Comparison of ENCODE assay signal across 10 cellular contexts in the genomic region with DNA sequence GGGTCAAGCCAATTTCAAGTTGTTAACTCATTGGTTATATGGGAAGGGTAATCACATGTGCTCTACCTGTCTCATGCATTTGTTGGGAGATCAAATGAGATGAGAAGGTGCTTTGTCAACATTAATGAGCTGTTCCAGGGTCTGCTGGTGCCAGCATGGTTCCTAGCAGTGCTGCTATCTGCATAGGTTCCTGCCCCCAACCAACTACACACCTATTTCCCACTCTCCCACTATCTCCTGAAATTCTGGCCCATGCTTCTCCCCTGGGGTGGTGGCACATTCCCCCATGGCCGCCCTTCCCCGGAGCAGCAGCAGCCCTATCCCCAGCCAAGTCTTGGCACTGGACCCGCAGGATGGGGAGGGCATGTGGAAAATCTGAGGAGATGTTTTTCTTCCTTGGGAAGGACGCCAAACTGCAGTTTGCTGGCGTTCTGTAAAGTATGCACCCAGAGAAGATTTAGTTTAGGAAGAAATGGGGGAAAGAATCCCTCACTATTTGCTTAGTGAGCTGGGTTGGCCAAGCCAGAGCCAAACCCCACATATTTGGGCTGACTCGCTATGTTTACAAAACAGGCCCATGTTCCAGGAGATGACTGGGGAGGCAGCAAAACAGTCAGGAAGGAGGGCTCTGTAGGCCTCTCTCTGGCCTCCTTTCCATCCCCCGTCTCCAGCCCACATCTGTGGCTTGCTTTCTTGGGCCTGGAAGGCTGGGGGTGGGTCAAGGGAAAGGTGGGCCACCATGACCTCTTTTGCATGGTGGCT.
DNase-seq lines count a peak whose midpoint lies in the region; TF ChIP-seq lines count a peak whose summit lies in the region.
"Had no signal": no experiment of that assay in that cellular context is flagged by ENCODE, and none has a peak within 500 bp of the region (broad histone marks: within the 10 kb centered on the region; RNA-seq: fewer than 3 reads in every experiment).

No MANE protein-coding gene starts in this region.

- DNase-seq in brain microvascular endothelial cell, result peak; percentile 51
- no peak for DNase-seq in NCI-H82 treated with DMSO at 0.1 percent for 48 hours (lab: John Stamatoyannopoulos, UW; ENCODE audit: unreplicated experiment)
- DNase-seq in COR-L47 (lab: John Stamatoyannopoulos, UW), result no peak
- DNase-seq in NCI-H1436 (lab: John Stamatoyannopoulos, UW), result no peak
- DNase-seq in NCI-H774 (lab: John Stamatoyannopoulos, UW), result no peak
- DNase-seq: MV-4-11; stimulated activated naive CD8-positive, alpha-beta T cell treated with anti-CD3 and anti-CD28 coated beads, Interleukin-15, Interleukin-2, amounts not matched to agents 100 U/mL and 50 U/mL, for 24 hours had no signal

- peaks cover 32% of the 10 kb centered on the region for H3K4me1 ChIP-seq in HEK293 (ENCODE audit: control insufficient read depth, insufficient read depth, low read length)

- CTCF ChIA-PET in HEK293 (lab: Yijun Ruan, JAX), result no interaction called here

- H3K4me3 ChIP-seq in HEK293 (ENCODE audit: low read depth, low read length) (no peak overlapping the region), brain microvascular endothelial cell (ENCODE audit: low read depth, low read length) (no peak overlapping the region), skin epidermis (no peak overlapping the region)

- POLR2A ChIA-PET in HEK293 (lab: Yijun Ruan, JAX), result no interaction called here

- H3K9me3 ChIP-seq in HEK293 (ENCODE audit: control insufficient read depth, insufficient read depth, low read depth, low read length), result no peaks in the 10 kb centered on the region

- H3K36me3 ChIP-seq in HEK293 (ENCODE audit: control insufficient read depth in 2 of 2, insufficient read depth in 1 of 2, low read length in 2 of 2), result no peaks in the 10 kb centered on the region
- no peaks in the 10 kb centered on the region for H3K36me3 ChIP-seq in brain microvascular endothelial cell (replicated peaks)

- no peak for TF ChIP-seq CTCF in HEK293 (tag by site-specific recombination; IDR thresholded peaks at IDR 0.05)
- TF ChIP-seq CTCF in brain microvascular endothelial cell (IDR thresholded peaks at IDR 0.05; ENCODE audit: low read depth, low read length, missing control alignments), result no peak

- in situ Hi-C loops in brain microvascular endothelial cell (cut with HindIII; ENCODE audit: low pct_ligation_motif_present, low sequenced_read_pairs), result no loop called here

- H3K27ac ChIP-seq in HEK293 (ENCODE audit: extremely low read depth, low read depth, low read length) (peak overlapping the region; percentile 58; the same call in 1 of the 2 replicates), brain microvascular endothelial cell (peak overlapping the region; percentile 38), layer of hippocampus (ENCODE audit: low read depth, low read length) (peak overlapping the region; percentile 80), skin epidermis (peak overlapping the region in 18 of 21 experiments; percentile 27 to 86 (median 70))

- no peaks in the 10 kb centered on the region for H3K27me3 ChIP-seq in brain microvascular endothelial cell (replicated peaks)
- no peaks in the 10 kb centered on the region for H3K27me3 ChIP-seq in layer of hippocampus (ENCODE audit: control insufficient read depth, insufficient read depth, low read length)

TF ChIP-seq in HEK293, 187 proteins besides CTCF, POLR2A, EP300 and RAD21 (continues in another document):
- TF ChIP-seq ZNF266 (tag by site-specific recombination; IDR thresholded peaks at IDR 0.05; ENCODE audit: low read depth) (no peak), ZBTB8A (tag by site-specific recombination; IDR thresholded peaks at IDR 0.05) (no peak), ZNF133 (tag by site-specific recombination; IDR thresholded peaks at IDR 0.05) (no peak), ZFHX2 (tag by site-specific recombination; conservative IDR thresholded peaks at IDR 0.05) (peak; percentile 70), ZNF169 (tag by site-specific recombination; IDR thresholded peaks at IDR 0.05) (no peak), ZNF677 (tag by site-specific recombination; IDR thresholded peaks at IDR 0.05) (no peak), ZBTB1 (tag by site-specific recombination; IDR thresholded peaks at IDR 0.05) (no peak)
- TF ChIP-seq, protein P1, sequence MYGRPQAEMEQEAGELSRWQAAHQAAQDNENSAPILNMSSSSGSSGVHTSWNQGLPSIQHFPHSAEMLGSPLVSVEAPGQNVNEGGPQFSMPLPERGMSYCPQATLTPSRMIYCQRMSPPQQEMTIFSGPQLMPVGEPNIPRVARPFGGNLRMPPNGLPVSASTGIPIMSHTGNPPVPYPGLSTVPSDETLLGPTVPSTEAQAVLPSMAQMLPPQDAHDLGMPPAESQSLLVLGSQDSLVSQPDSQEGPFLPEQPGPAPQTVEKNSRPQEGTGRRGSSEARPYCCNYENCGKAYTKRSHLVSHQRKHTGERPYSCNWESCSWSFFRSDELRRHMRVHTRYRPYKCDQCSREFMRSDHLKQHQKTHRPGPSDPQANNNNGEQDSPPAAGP (tag by site-specific recombination; IDR thresholded peaks at IDR 0.05), result peak; percentile 36; the same call in 1 of the 2 replicates
- TF ChIP-seq, protein P2, sequence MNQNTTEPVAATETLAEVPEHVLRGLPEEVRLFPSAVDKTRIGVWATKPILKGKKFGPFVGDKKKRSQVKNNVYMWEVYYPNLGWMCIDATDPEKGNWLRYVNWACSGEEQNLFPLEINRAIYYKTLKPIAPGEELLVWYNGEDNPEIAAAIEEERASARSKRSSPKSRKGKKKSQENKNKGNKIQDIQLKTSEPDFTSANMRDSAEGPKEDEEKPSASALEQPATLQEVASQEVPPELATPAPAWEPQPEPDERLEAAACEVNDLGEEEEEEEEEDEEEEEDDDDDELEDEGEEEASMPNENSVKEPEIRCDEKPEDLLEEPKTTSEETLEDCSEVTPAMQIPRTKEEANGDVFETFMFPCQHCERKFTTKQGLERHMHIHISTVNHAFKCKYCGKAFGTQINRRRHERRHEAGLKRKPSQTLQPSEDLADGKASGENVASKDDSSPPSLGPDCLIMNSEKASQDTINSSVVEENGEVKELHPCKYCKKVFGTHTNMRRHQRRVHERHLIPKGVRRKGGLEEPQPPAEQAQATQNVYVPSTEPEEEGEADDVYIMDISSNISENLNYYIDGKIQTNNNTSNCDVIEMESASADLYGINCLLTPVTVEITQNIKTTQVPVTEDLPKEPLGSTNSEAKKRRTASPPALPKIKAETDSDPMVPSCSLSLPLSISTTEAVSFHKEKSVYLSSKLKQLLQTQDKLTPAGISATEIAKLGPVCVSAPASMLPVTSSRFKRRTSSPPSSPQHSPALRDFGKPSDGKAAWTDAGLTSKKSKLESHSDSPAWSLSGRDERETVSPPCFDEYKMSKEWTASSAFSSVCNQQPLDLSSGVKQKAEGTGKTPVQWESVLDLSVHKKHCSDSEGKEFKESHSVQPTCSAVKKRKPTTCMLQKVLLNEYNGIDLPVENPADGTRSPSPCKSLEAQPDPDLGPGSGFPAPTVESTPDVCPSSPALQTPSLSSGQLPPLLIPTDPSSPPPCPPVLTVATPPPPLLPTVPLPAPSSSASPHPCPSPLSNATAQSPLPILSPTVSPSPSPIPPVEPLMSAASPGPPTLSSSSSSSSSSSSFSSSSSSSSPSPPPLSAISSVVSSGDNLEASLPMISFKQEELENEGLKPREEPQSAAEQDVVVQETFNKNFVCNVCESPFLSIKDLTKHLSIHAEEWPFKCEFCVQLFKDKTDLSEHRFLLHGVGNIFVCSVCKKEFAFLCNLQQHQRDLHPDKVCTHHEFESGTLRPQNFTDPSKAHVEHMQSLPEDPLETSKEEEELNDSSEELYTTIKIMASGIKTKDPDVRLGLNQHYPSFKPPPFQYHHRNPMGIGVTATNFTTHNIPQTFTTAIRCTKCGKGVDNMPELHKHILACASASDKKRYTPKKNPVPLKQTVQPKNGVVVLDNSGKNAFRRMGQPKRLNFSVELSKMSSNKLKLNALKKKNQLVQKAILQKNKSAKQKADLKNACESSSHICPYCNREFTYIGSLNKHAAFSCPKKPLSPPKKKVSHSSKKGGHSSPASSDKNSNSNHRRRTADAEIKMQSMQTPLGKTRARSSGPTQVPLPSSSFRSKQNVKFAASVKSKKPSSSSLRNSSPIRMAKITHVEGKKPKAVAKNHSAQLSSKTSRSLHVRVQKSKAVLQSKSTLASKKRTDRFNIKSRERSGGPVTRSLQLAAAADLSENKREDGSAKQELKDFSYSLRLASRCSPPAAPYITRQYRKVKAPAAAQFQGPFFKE (tag by site-specific recombination; IDR thresholded peaks at IDR 0.05; ENCODE audit: borderline replicate concordance), result no peak
